In genomic region chr2:157174321-157174720, GRCh38 we compare ENCODE assay signal across 16 cellular contexts.
DNase-seq lines count a peak whose midpoint lies in the region; ATAC-seq and TF ChIP-seq lines count a peak whose summit lies in the region.
"Had no signal": no experiment of that assay in that cellular context is flagged by ENCODE, and none has a peak within 500 bp of the region (broad histone marks: within the 10 kb centered on the region; RNA-seq: fewer than 3 reads in every experiment).

No MANE protein-coding gene starts in this region.

- no peaks in the 10 kb centered on the region for H3K9me3 Mint-ChIP-seq in GM23338

- ATAC-seq in GM23338 (no peak), GM19463 (IDR thresholded peaks at IDR 0.05; ENCODE audit: unreplicated experiment) (no peak), GM19035 (IDR thresholded peaks at IDR 0.05; ENCODE audit: unreplicated experiment) (no peak)
- ATAC-seq: GM12878; psoas muscle; stimulated activated naive CD8-positive, alpha-beta T cell treated with anti-CD3 and anti-CD28 coated beads, Interleukin-15, Interleukin-2, amounts not matched to agents 100 U/mL and 50 U/mL, for 24 hours had no signal

- no peaks in the 10 kb centered on the region for H3K4me1 ChIP-seq in GM23338 (ENCODE audit: insufficient read depth)
- H3K4me1 ChIP-seq in ascending aorta: peaks cover 0 to 6% of the 10 kb centered on the region in 2 donors
- H3K4me1 ChIP-seq in stomach smooth muscle (ENCODE audit: control insufficient read depth, insufficient read depth, low read length): no peaks in the 10 kb centered on the region
- H3K4me1 ChIP-seq: body of pancreas, psoas muscle had no signal

- H4K20me1 ChIP-seq in GM23338 (replicated peaks; ENCODE audit: insufficient read depth): no peaks in the 10 kb centered on the region

- H3K9me2 ChIP-seq in GM23338 (ENCODE audit: insufficient read depth): 0 out of 2 replicates have a peak, but pooled peaks cover 5% of the 10 kb centered on the region

- no peaks in the 10 kb centered on the region for H3F3A ChIP-seq in GM23338 (replicated peaks; ENCODE audit: low read depth)

- H2AFZ ChIP-seq in GM23338: peak overlapping the region; percentile 28; the same call in 1 of the 2 replicates

- H3K79me2 ChIP-seq in GM23338 (replicated peaks; ENCODE audit: insufficient read depth): no peaks in the 10 kb centered on the region

- H3K4me3 Mint-ChIP-seq in GM23338: no peak overlapping the region
- H3K4me3 Mint-ChIP-seq: activated naive CD4-positive, alpha-beta T cell treated with anti-CD3 and anti-CD28 coated beads for 36 hours had no signal

- H3K4me3 ChIP-seq in GM23338 (no peak overlapping the region), ascending aorta (no peak overlapping the region), fibroblast of pulmonary artery (replicated peaks; ENCODE audit: low read depth, low read length) (peak overlapping the region; percentile 13), stomach smooth muscle (ENCODE audit: low read length in 2 of 2) (no peak overlapping the region)
- H3K4me3 ChIP-seq: body of pancreas, GM12878, psoas muscle had no signal

- H3K9me3 ChIP-seq in ascending aorta: no peaks in the 10 kb centered on the region
- no peaks in the 10 kb centered on the region for H3K9me3 ChIP-seq in stomach smooth muscle (ENCODE audit: control insufficient read depth in 2 of 2, low read length in 2 of 2)
- H3K9me3 ChIP-seq: body of pancreas, psoas muscle had no signal

- intact Hi-C loops in ascending aorta (cut with DNase I): loop anchor here (5.0 kb wide), 1 partner anchor 832 kb away; no protein-coding TSS in a partner anchor

- H3K27ac ChIP-seq in GM23338 (ENCODE audit: low read depth): no peak overlapping the region
- peak overlapping the region; percentile 32 to 66 for H3K27ac ChIP-seq in ascending aorta
- peak overlapping the region; percentile 50 for H3K27ac ChIP-seq in stomach smooth muscle (ENCODE audit: low read length)
- H3K27ac ChIP-seq: body of pancreas, psoas muscle had no signal

- DNase-seq in GM23338 (ENCODE audit: low spot score) (no peak), ascending aorta (ENCODE audit: low spot score in 2 of 2) (no peak), fibroblast of pulmonary artery (ENCODE audit: low read depth) (no peak), NCI-H128 (lab: John Stamatoyannopoulos, UW; ENCODE audit: unreplicated experiment) (no peak)
- DNase-seq in NK-92 treated with Interleukin-12 subunit alpha and Interleukin-12 subunit beta, amount 100 ng/mL, for 24 hours (lab: John Stamatoyannopoulos, UW): no peak
- DNase-seq: activated CD4-positive, alpha-beta T cell treated with anti-CD3 and anti-CD28 coated beads for 48 hours; activated CD8-positive, alpha-beta memory T cell treated with anti-CD3 and anti-CD28 coated beads, Interleukin-2, amount 50 U/mL, for 4 hours; activated naive CD4-positive, alpha-beta T cell treated with anti-CD3 and anti-CD28 coated beads for 36 hours; psoas muscle; SIG-M5; stimulated activated naive CD8-positive, alpha-beta T cell treated with anti-CD3 and anti-CD28 coated beads, Interleukin-15, Interleukin-2, amounts not matched to agents 100 U/mL and 50 U/mL, for 24 hours had no signal

- H3K27me3 Mint-ChIP-seq in GM23338 (ENCODE audit: insufficient read depth, low read depth, poor library complexity): no peaks in the 10 kb centered on the region

- H3K9ac ChIP-seq in stomach smooth muscle (ENCODE audit: low read length in 2 of 2): peak overlapping the region in 1 of 2 donors; percentile 17

- TF ChIP-seq CTCF in GM23338 (conservative IDR thresholded peaks at IDR 0.05; ENCODE audit: low read depth in 2 of 2) (no peak), ascending aorta (IDR thresholded peaks at IDR 0.05) (no peak), fibroblast of pulmonary artery (IDR thresholded peaks at IDR 0.05; ENCODE audit: low read length, missing control alignments) (no peak)

- H3K4me2 ChIP-seq in GM23338: no peak overlapping the region

- H3K36me3 ChIP-seq in GM23338 (ENCODE audit: insufficient read depth) (no peaks in the 10 kb centered on the region), ascending aorta (no peaks in the 10 kb centered on the region), stomach smooth muscle (ENCODE audit: control insufficient read depth in 2 of 2, insufficient read depth in 2 of 2, low read length in 2 of 2) (no peaks in the 10 kb centered on the region)

- H3K27ac Mint-ChIP-seq in GM23338: no peak overlapping the region
- H3K27ac Mint-ChIP-seq: activated naive CD4-positive, alpha-beta T cell treated with anti-CD3 and anti-CD28 coated beads for 36 hours had no signal

- H3K27me3 ChIP-seq in GM23338 (ENCODE audit: insufficient read depth): no peaks in the 10 kb centered on the region
- H3K27me3 ChIP-seq in ascending aorta: no peaks in the 10 kb centered on the region
- no peaks in the 10 kb centered on the region for H3K27me3 ChIP-seq in stomach smooth muscle (ENCODE audit: control insufficient read depth in 1 of 2, insufficient read depth in 2 of 2, low read length in 2 of 2)
- H3K27me3 ChIP-seq: body of pancreas had no signal

- H3K36me3 Mint-ChIP-seq in GM23338 (ENCODE audit: low read depth): peaks cover 2% of the 10 kb centered on the region; the same call in 1 of the 3 replicates

- H3K4me1 Mint-ChIP-seq in GM23338: no peaks in the 10 kb centered on the region

TF ChIP-seq in GM23338, 12 proteins besides CTCF, POLR2A, EP300 and RAD21:
- no peak for TF ChIP-seq NANOG (IDR thresholded peaks at IDR 0.05; ENCODE audit: borderline replicate concordance)
- TF ChIP-seq ZNF114 (CRISPR knock-in tag; IDR thresholded peaks at IDR 0.05): no peak
- TF ChIP-seq, protein P1, sequence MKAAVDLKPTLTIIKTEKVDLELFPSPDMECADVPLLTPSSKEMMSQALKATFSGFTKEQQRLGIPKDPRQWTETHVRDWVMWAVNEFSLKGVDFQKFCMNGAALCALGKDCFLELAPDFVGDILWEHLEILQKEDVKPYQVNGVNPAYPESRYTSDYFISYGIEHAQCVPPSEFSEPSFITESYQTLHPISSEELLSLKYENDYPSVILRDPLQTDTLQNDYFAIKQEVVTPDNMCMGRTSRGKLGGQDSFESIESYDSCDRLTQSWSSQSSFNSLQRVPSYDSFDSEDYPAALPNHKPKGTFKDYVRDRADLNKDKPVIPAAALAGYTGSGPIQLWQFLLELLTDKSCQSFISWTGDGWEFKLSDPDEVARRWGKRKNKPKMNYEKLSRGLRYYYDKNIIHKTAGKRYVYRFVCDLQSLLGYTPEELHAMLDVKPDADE (IDR thresholded peaks at IDR 0.05): no peak
- TF ChIP-seq EZH2 (IDR thresholded peaks at IDR 0.05; ENCODE audit: low read depth, unreplicated experiment): no peak
- TF ChIP-seq EZH2phosphoT487 (IDR thresholded peaks at IDR 0.05; ENCODE audit: unreplicated experiment): no peak
